Comparison of ENCODE assay signal across 8 cellular contexts in the genomic region with DNA sequence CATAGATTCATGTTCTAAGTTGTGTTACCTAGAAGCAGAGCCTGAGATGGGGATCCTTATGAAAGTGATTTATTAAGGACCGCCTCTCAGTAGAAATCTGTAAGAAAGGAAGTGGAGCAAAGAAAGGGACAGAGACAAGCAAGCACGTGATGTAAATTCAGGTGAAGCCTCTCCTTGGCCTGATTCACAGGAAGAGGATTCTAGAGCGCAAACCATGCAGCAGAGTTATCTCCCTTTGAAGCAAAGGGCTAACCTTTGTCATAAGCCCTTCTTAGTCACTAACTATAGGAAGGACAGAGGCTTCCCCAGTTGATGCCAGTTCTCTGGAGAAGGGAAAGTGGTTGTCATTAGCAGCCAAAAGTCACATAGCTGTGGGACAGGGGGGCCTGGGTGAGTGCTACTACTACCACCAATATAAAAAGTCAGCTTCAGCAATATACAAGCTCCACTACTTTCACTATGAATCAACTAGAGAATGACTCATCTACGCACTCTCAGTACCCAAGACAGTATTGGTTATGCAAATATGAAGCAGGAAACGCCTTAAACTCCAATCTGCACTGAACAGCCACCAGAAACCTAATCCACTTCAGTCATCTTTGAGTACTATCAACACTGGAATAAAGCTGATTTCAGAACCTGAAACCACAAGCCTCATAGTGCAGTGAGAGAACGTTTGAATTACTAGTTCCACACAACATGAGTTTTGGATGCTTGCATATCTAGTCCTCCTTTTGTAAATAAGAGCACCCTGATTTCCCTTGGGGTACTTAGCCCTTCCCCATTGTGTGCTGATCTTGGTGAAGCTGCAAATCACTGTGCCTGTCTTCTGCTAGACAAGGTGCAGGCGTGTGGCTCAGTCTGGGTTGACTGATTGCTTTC.
DNase-seq lines count a peak whose midpoint lies in the region; ATAC-seq and TF ChIP-seq lines count a peak whose summit lies in the region.

No MANE protein-coding gene starts in this region.

- H3K9me3 Mint-ChIP-seq in glutamatergic neuron (ENCODE audit: unreplicated experiment), result no peaks in the 10 kb centered on the region

- H3K4me1 Mint-ChIP-seq in glutamatergic neuron (ENCODE audit: low read depth, unreplicated experiment), result peaks cover 7% of the 10 kb centered on the region

- H3K4me1 ChIP-seq in psoas muscle, result no peaks in the 10 kb centered on the region

- intact Hi-C loops in psoas muscle (cut with DNase I), result no loop called here

- peaks cover 5% of the 10 kb centered on the region for H3K36me3 Mint-ChIP-seq in glutamatergic neuron (ENCODE audit: unreplicated experiment)

- TF ChIP-seq CTCF in glutamatergic neuron (IDR thresholded peaks at IDR 0.05; ENCODE audit: partially characterized antibody, unreplicated experiment) (no peak), psoas muscle (IDR thresholded peaks at IDR 0.05) (no peak)

- H3K4me3 Mint-ChIP-seq in glutamatergic neuron (ENCODE audit: unreplicated experiment), result no peak overlapping the region

- H3K27ac ChIP-seq in psoas muscle, result no peak overlapping the region

- DNase-seq in EH (ENCODE audit: low read depth) (peak; percentile 68), RPMI7951 (ENCODE audit: low read depth) (peak; percentile 85), superior temporal gyrus (ENCODE audit: extremely low spot score) (peak; percentile 19), glutamatergic neuron (no peak), psoas muscle (no peak)

- H3K9me3 ChIP-seq in psoas muscle, result no peaks in the 10 kb centered on the region

- no peaks in the 10 kb centered on the region for H3K36me3 ChIP-seq in psoas muscle (ENCODE audit: insufficient read depth in 1 of 2, low read depth in 1 of 2)

- H3K27ac Mint-ChIP-seq in glutamatergic neuron (ENCODE audit: unreplicated experiment), result no peak overlapping the region

- 85 to 93% (median 91%) methylated on average over 7 of the region's 7 CpGs for WGBS in psoas muscle, 3 donors

- ATAC-seq in GM19438 (IDR thresholded peaks at IDR 0.05; ENCODE audit: low read depth, unreplicated experiment) (peak; percentile 99), HG03342 (IDR thresholded peaks at IDR 0.05; ENCODE audit: unreplicated experiment) (peak; percentile 100), esophagus mucosa (peak; percentile 99), psoas muscle (no peak)

- no peaks in the 10 kb centered on the region for H3K27me3 Mint-ChIP-seq in glutamatergic neuron (ENCODE audit: unreplicated experiment)

- no peaks in the 10 kb centered on the region for H3K27me3 ChIP-seq in psoas muscle (ENCODE audit: insufficient read depth in 3 of 3, low read length in 2 of 3)

- H3K4me3 ChIP-seq in psoas muscle, result no peak overlapping the region

Comparison
In these comparisons a context has a peak if more than half of its experiments do, and no peak if none do; other contexts are left out.
1. DNase-seq: peak in EH (single experiment), RPMI7951 (single experiment) and superior temporal gyrus (single experiment); none in glutamatergic neuron (single experiment) and psoas muscle (0 of 2).
2. ATAC-seq: peak in GM19438 (single experiment), HG03342 (single experiment) and esophagus mucosa (single experiment); none in psoas muscle (0 of 4).